Comparison of ENCODE assay signal across 32 cellular contexts in genomic region chr2:148992448-148992847, GRCh38. TPM values are rescaled to one million over a fixed set of nuclear protein-coding genes. Genes with fewer than 3 reads are reported as not detected.
DNase-seq lines count a peak whose midpoint lies in the region; ATAC-seq, FAIRE-seq and TF ChIP-seq lines count a peak whose summit lies in the region.
"Had no signal": no experiment of that assay in that cellular context is flagged by ENCODE, and none has a peak within 500 bp of the region (broad histone marks: within the 10 kb centered on the region; RNA-seq: fewer than 3 reads in every experiment).

No MANE protein-coding gene starts in this region.

- BruUV-seq in HepG2 (replicated peaks; lab: Mats Ljungman, UMichigan) (no TSS peak), K562 (replicated peaks; lab: Mats Ljungman, UMichigan) (no TSS peak)

- H2AFZ ChIP-seq in HepG2 (ENCODE audit: low read length): no peak overlapping the region
- H2AFZ ChIP-seq in K562 (ENCODE audit: low read depth, low read length): no peak overlapping the region

- H4K20me1 ChIP-seq in HepG2 (ENCODE audit: insufficient read depth, low read length): no peaks in the 10 kb centered on the region
- no peaks in the 10 kb centered on the region for H4K20me1 ChIP-seq in K562 (replicated peaks; ENCODE audit: control insufficient read depth, insufficient read depth, low read length)
- H4K20me1 ChIP-seq: BLaER1; BLaER1 treated with 17β-estradiol and CSF1 and Interleukin-3, amounts not matched to agents 10 nM and 100 nM had no signal

- H3K4me2 ChIP-seq in HepG2 (ENCODE audit: low read depth, low read length): no peak overlapping the region
- no peak overlapping the region for H3K4me2 ChIP-seq in K562 (ENCODE audit: insufficient read depth, low read length)
- H3K4me2 ChIP-seq: A549 had no signal

- in situ Hi-C loops in HepG2 (cut with HindIII; ENCODE audit: extremely low pct_ligation_motif_present, low pct_unique_long_range_greater_than_20kb) (loop anchor here (25.0 kb wide), 2 partner anchors 355 to 1055 kb away; partner anchors contain the start of gene EPC2), K562 (cut with MboI) (loop anchor here (25.0 kb wide), 1 partner anchor 1055 kb away; no protein-coding TSS in a partner anchor)

- no peak overlapping the region for H3K4me3 ChIP-seq in HepG2 (replicated peaks in 1 of 3; ENCODE audit: insufficient read depth in 1 of 3, low read depth in 2 of 3, low read length in 3 of 3)
- no peak overlapping the region for H3K4me3 ChIP-seq in right lobe of liver
- no peak overlapping the region for H3K4me3 ChIP-seq in K562
- no peak overlapping the region for H3K4me3 ChIP-seq in adrenal gland
- H3K4me3 ChIP-seq: A549; BLaER1; BLaER1 treated with 17β-estradiol and CSF1 and Interleukin-3, amounts not matched to agents 10 nM and 100 nM had no signal

- no peak for TF ChIP-seq RAD21 in HepG2 (CRISPR knock-in tag; IDR thresholded peaks at IDR 0.05)
- TF ChIP-seq RAD21 in K562 (CRISPR knock-in tag; conservative IDR thresholded peaks at IDR 0.05 in 1 of 2, IDR thresholded peaks at IDR 0.05 in 1 of 2): no peak

- TF ChIP-seq EP300 in HepG2 (IDR thresholded peaks at IDR 0.05; ENCODE audit: low read depth in 2 of 2, low read length in 2 of 2) (no peak), HepG2 (CRISPR knock-in tag; IDR thresholded peaks at IDR 0.05; ENCODE audit: borderline replicate concordance) (no peak), K562 (IDR thresholded peaks at IDR 0.05; ENCODE audit: low read length) (no peak)

- ATAC-seq in HepG2 (no peak), right lobe of liver (no peak), K562 (no peak)
- ATAC-seq: A549; CD8-positive, alpha-beta T cell had no signal

- H3K9ac ChIP-seq in HepG2 (ENCODE audit: insufficient read depth, low read depth, low read length) (no peak overlapping the region), K562 (ENCODE audit: insufficient read depth in 1 of 2, low read depth in 2 of 2, low read length in 2 of 2) (no peak overlapping the region)
- H3K9ac ChIP-seq: BLaER1; BLaER1 treated with 17β-estradiol and CSF1 and Interleukin-3, amounts not matched to agents 10 nM and 100 nM had no signal

- H3K9me3 ChIP-seq in HepG2 (ENCODE audit: low read length) (no peaks in the 10 kb centered on the region), right lobe of liver (peaks cover 0 to 3% (median 0%) of the 10 kb centered on the region in 4 donors), K562 (replicated peaks; ENCODE audit: control insufficient read depth, insufficient read depth, low read depth, low read length) (no peaks in the 10 kb centered on the region), adrenal gland (replicated peaks in 1 of 3) (no peaks in the 10 kb centered on the region)
- H3K9me3 ChIP-seq: A549; BE2C; BLaER1; BLaER1 treated with 17β-estradiol and CSF1 and Interleukin-3, amounts not matched to agents 10 nM and 100 nM; Caco-2 had no signal

- no peaks in the 10 kb centered on the region for H3K36me3 ChIP-seq in HepG2 (replicated peaks in 1 of 2; ENCODE audit: control insufficient read depth in 1 of 2, insufficient read depth in 2 of 2, low read length in 2 of 2)
- no peaks in the 10 kb centered on the region for H3K36me3 ChIP-seq in right lobe of liver
- H3K36me3 ChIP-seq in K562 (ENCODE audit: control insufficient read depth, insufficient read depth, low read length): no peaks in the 10 kb centered on the region
- peaks cover 0 to 8% of the 10 kb centered on the region in 2 donors for H3K36me3 ChIP-seq in adrenal gland (replicated peaks in 1 of 2)
- H3K36me3 ChIP-seq: BE2C had no signal

- CTCF ChIA-PET in HepG2 (lab: Yijun Ruan, JAX; ENCODE audit: low intra/inter-chr PET ratio, low total read pairs): no interaction called here
- CTCF ChIA-PET in K562 (lab: Yijun Ruan, JAX; ENCODE audit: low intra/inter-chr PET ratio): no interaction called here

- H3K27me3 ChIP-seq in HepG2 (ENCODE audit: control insufficient read depth in 1 of 2, insufficient read depth in 2 of 2, low read length in 2 of 2): peaks cover 0 to 1% of the 10 kb centered on the region in 2 experiments; a peak in 3 of 5 replicates
- H3K27me3 ChIP-seq in right lobe of liver: no peaks in the 10 kb centered on the region
- H3K27me3 ChIP-seq in K562 (ENCODE audit: control insufficient read depth in 2 of 2, insufficient read depth in 2 of 2, low read length in 2 of 2): peaks cover 5 to 8% of the 10 kb centered on the region in 2 experiments; a peak in 1 of 5 replicates
- H3K27me3 ChIP-seq in adrenal gland: no peaks in the 10 kb centered on the region
- H3K27me3 ChIP-seq: BE2C; BLaER1; BLaER1 treated with 17β-estradiol and CSF1 and Interleukin-3, amounts not matched to agents 10 nM and 100 nM had no signal

- no peaks in the 10 kb centered on the region for H3K4me1 ChIP-seq in HepG2 (ENCODE audit: insufficient read depth, low read length)
- no peaks in the 10 kb centered on the region for H3K4me1 ChIP-seq in right lobe of liver
- H3K4me1 ChIP-seq in K562 (replicated peaks in 1 of 2; ENCODE audit: control insufficient read depth in 2 of 2, insufficient read depth in 2 of 2, low read length in 2 of 2): no peaks in the 10 kb centered on the region
- no peaks in the 10 kb centered on the region for H3K4me1 ChIP-seq in adrenal gland (replicated peaks in 1 of 2)
- H3K4me1 ChIP-seq: A549, BE2C, Caco-2 had no signal

- no peak for TF ChIP-seq POLR2A in HepG2 (IDR thresholded peaks at IDR 0.05; ENCODE audit: insufficient read depth in 1 of 2, low read depth in 2 of 2, low read length in 2 of 2)
- TF ChIP-seq POLR2A in right lobe of liver (IDR thresholded peaks at IDR 0.05): no peak
- no peak for TF ChIP-seq POLR2A in K562 (conservative IDR thresholded peaks at IDR 0.05)
- no peak for TF ChIP-seq POLR2A in adrenal gland (IDR thresholded peaks at IDR 0.05)

- no peak for TF ChIP-seq CTCF in HepG2 (CRISPR knock-in tag; IDR thresholded peaks at IDR 0.05)
- TF ChIP-seq CTCF in right lobe of liver (IDR thresholded peaks at IDR 0.05): no peak
- no peak for TF ChIP-seq CTCF in K562 (IDR thresholded peaks at IDR 0.05 in 2 of 3, conservative IDR thresholded peaks at IDR 0.05 in 1 of 3; ENCODE audit: insufficient read depth in 2 of 3, low read depth in 1 of 3, low read length in 3 of 3)
- TF ChIP-seq CTCF in adrenal gland (IDR thresholded peaks at IDR 0.05): no peak

- H3K79me2 ChIP-seq in HepG2 (ENCODE audit: insufficient read depth, low read length) (no peaks in the 10 kb centered on the region), K562 (ENCODE audit: control insufficient read depth, insufficient read depth, low read length) (no peaks in the 10 kb centered on the region)

- FAIRE-seq in HepG2 (lab: Jason Lieb, UNC): no peak
- FAIRE-seq in K562 (lab: Jason Lieb, UNC): no peak
- FAIRE-seq: A549, D721Med had no signal

- H3K27ac ChIP-seq in HepG2 (ENCODE audit: extremely low read length, insufficient read depth, low read length): no peak overlapping the region
- H3K27ac ChIP-seq in right lobe of liver: no peak overlapping the region
- H3K27ac ChIP-seq in K562 (ENCODE audit: extremely low read depth, low read depth, low read length): no peak overlapping the region
- H3K27ac ChIP-seq in adrenal gland: no peak overlapping the region
- H3K27ac ChIP-seq: 22Rv1; A549; BLaER1; BLaER1 treated with 17β-estradiol and CSF1 and Interleukin-3, amounts not matched to agents 10 nM and 100 nM; C4-2B had no signal

- no peaks in the 10 kb centered on the region for H3K9me1 ChIP-seq in K562 (ENCODE audit: control insufficient read depth, insufficient read depth, low read length)

- no peak for DNase-seq in HepG2 (ENCODE audit: low spot score)
- no peak for DNase-seq in right lobe of liver
- no peak for DNase-seq in K562 (ENCODE audit: extremely low read depth in 1 of 4, low spot score in 3 of 4)
- no peak for DNase-seq in adrenal gland
- DNase-seq: 8988T; ACHN; AML-193; BE2C; C1 segment of cervical spinal cord; Caco-2; Calu3; CD4-positive, alpha-beta memory T cell; CD4-positive, alpha-beta T cell; CD4-positive, CD25-positive, alpha-beta regulatory T cell; CD8-positive, alpha-beta memory T cell; CD8-positive, alpha-beta T cell; COR-L47; DMS 273 treated with DMSO at 0.1 percent for 48 hours; DMS153; DMS53; DMS79; DMS79 treated with DMSO at 0.1 percent for 48 hours; DND-41; EL had no signal

- POLR2A ChIA-PET in HepG2 (lab: Yijun Ruan, JAX): no interaction called here
- POLR2A ChIA-PET in K562 (lab: Yijun Ruan, JAX): interaction anchor here (1.5 kb wide), 1 partner anchor 16 kb away, joined by 4 read pairs; no protein-coding TSS in a partner anchor

- intact Hi-C loops in HepG2 (cut with micrococcal nuclease; ENCODE audit: unreplicated experiment): loop anchor here (5.0 kb wide), 1 partner anchor 790 kb away; no protein-coding TSS in a partner anchor
- intact Hi-C loops in right lobe of liver (cut with DNase I): no loop called here
- intact Hi-C loops in K562 (cut with micrococcal nuclease): no loop called here
- intact Hi-C loops in adrenal gland (cut with DNase I): loop anchor here (10.0 kb wide), 3 partner anchors 348 to 458 kb away; partner anchors contain the start of gene EPC2 (in 1 of the 2)

RNA-seq across cellular contexts. Expression of gene LYPD6B, which starts 46.1 kb away (rescaled TPM):
- total RNA-seq in HepG2 (2016; rRNA removed; fragmentation: Illumina TruSeq; extraction: Trizol) (not detected in 2 replicates), right lobe of liver (under 1 TPM in 2 of 6 experiments, not detected in 4; 0.30 to 0.31 TPM), K562 (2014; rRNA removed) (not detected in 2 replicates), K562 (2014; rRNA removed; fragmentation: Illumina TruSeq; extraction: Trizol) (not detected in 2 replicates), K562 (2015; rRNA removed; fragmentation: Illumina TruSeq; extraction: Trizol) (not detected in 2 replicates), K562 (2021) (not detected in 2 replicates), adrenal gland (under 1 TPM in 6 of 8 donors, not detected in 2; 0.22 to 0.55 (median 0.50) TPM)
- total RNA-seq in HepG2 (2016; cell fraction: cytosol; rRNA removed; fragmentation: Illumina TruSeq; extraction: Trizol; ENCODE audit: low read depth): not detected in 2 replicates
- not detected in 2 replicates for total RNA-seq in HepG2 (2016; cell fraction: insoluble cytoplasmic fraction; rRNA removed; fragmentation: Illumina TruSeq; extraction: Trizol)
- not detected in 2 replicates for total RNA-seq in HepG2 (2016; cell fraction: membrane; rRNA removed; fragmentation: Illumina TruSeq; extraction: Trizol)
- total RNA-seq in HepG2 (2016; cell fraction: nucleus; rRNA removed; fragmentation: Illumina TruSeq; extraction: Trizol): not detected in 2 replicates
- polyA plus RNA-seq in HepG2 (2011; rRNA removed) (not detected in 2 replicates), K562 (2011; rRNA removed) (not detected in 2 replicates), K562 (2014; fragmentation: Illumina TruSeq; extraction: Trizol) (not detected in 2 replicates), K562 (2014; fragmentation: Nextera tagmentation; extraction: Ambion mirVana) (not detected), K562 (2014; rRNA removed) (not detected in 2 replicates), adrenal gland (under 1 TPM; 0.15 to 0.98 (median 0.80) TPM)
- polyA plus RNA-seq in HepG2 (2011; cell fraction: cytosol; rRNA removed): not detected in 2 replicates
- not detected in 2 replicates for polyA plus RNA-seq in HepG2 (2011; cell fraction: nucleus; rRNA removed)
- not detected in 2 replicates for polyA plus RNA-seq in HepG2 (2012)
- polyA plus RNA-seq in HepG2 (2016; cell fraction: cytosol; fragmentation: Illumina TruSeq; extraction: Trizol; ENCODE audit: low read depth): not detected in 2 replicates
- polyA plus RNA-seq in HepG2 (2016; cell fraction: insoluble cytoplasmic fraction; fragmentation: Illumina TruSeq; extraction: Trizol; ENCODE audit: low read depth): not detected in 2 replicates
- polyA plus RNA-seq in HepG2 (2016; cell fraction: membrane; fragmentation: Illumina TruSeq; extraction: Trizol; ENCODE audit: low read depth): not detected in 2 replicates
- not detected in 2 replicates for polyA plus RNA-seq in HepG2 (2016; cell fraction: nucleus; fragmentation: Illumina TruSeq; extraction: Trizol; ENCODE audit: insufficient read depth, low read depth)
- not detected in 2 replicates for polyA minus RNA-seq in HepG2 (2011; rRNA and poly(A)+ RNA removed; ENCODE audit: low replicate concordance)
- not detected in 2 replicates for polyA minus RNA-seq in HepG2 (2011; cell fraction: cytosol; rRNA and poly(A)+ RNA removed)
- not detected in 2 replicates for polyA minus RNA-seq in HepG2 (2011; cell fraction: nucleus; rRNA and poly(A)+ RNA removed)
- not detected in 2 replicates for total RNA-seq in K562 (2011; cell fraction: chromatin; rRNA removed; ENCODE audit: low replicate concordance)
- total RNA-seq in K562 (2011; cell fraction: nucleolus; rRNA removed): not detected in 2 replicates
- not detected in 2 replicates for total RNA-seq in K562 (2011; cell fraction: nucleoplasm; rRNA removed)
- polyA plus RNA-seq in K562 (2011; cell fraction: cytosol; rRNA removed): not detected in 2 replicates
- not detected in 2 replicates for polyA plus RNA-seq in K562 (2011; cell fraction: nucleus; rRNA removed)
- not detected in 2 replicates for polyA plus RNA-seq in K562 (2012)
- polyA minus RNA-seq in K562 (2011; rRNA and poly(A)+ RNA removed): not detected in 2 replicates
- polyA minus RNA-seq in K562 (2011; cell fraction: cytosol; rRNA and poly(A)+ RNA removed): not detected in 2 replicates
- not detected in 2 replicates for polyA minus RNA-seq in K562 (2011; cell fraction: nucleus; rRNA and poly(A)+ RNA removed)
- total RNA-seq: A673; CD4-positive, alpha-beta memory T cell; CD4-positive, alpha-beta T cell; CD4-positive, CD25-positive, alpha-beta regulatory T cell; CD8-positive, alpha-beta memory T cell; CD8-positive, alpha-beta T cell had no signal
- polyA plus RNA-seq: A549; CD14-positive monocyte; CD4-positive, alpha-beta memory T cell; CD4-positive, CD25-positive, alpha-beta regulatory T cell; CD8-positive, alpha-beta memory T cell had no signal

Comparison
In these comparisons a context has a peak if more than half of its experiments do, and no peak if none do; other contexts are left out.
1. intact Hi-C loops: an anchor here in HepG2 (5.0 kb wide) and adrenal gland (10.0 kb wide); none called in right lobe of liver and K562.
2. Of the 241 proteins assayed by ChIP-seq in both HepG2 and K562: peak only in HepG2: MAFK; only in K562: none; in both: none; in neither: 240.